1 cellular context compared by ENCODE assay signal in the genomic region with DNA sequence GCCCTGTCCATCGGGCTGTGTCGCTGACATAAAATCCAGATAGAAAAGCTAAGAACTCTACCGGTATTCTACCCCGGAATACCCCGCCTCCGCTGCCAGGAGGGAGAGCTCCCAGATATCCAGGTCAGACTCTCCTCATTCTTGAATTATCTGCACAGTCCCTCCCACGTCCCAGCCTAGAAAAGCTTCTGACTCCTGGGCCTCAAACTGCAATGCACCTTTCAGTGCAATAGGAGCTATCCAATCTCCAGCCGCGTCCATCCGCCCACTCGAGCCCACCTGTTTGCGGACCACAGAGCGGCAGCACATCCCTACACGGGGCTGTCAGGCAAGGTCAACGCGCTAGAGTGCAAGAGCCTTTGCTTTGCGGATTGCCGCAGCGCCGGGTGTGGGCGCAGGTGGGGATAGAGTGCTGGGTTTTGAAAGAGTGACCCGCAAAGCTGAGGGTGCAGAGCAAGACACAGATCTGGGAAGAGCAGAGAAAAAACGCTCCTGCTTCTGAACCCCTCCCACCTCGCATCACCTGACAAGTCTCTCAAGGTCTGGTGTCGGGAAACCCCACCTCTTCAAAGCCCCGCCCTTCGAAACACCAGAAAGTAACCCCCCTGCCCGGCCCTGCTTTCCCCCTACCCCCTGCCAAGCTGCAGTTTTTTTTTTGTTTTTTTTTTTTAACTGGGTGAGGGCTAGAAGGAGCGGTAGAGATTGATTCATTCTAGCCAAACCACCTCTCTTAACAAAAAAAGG.
TF ChIP-seq lines count a peak whose summit lies in the region.

No MANE protein-coding gene starts in this region.

TF ChIP-seq in HepG2, 621 proteins besides CTCF, POLR2A, EP300 and RAD21 (continued from another document and continues in another):
- TF ChIP-seq PHB2 (IDR thresholded peaks at IDR 0.05; ENCODE audit: partially characterized antibody) (no peak), HNRNPLL (IDR thresholded peaks at IDR 0.05; ENCODE audit: low read depth, low read length, poor library complexity, severe bottlenecking) (peak; percentile 70), ZBTB1 (CRISPR knock-in tag; IDR thresholded peaks at IDR 0.05; ENCODE audit: borderline replicate concordance) (no peak), ZFAT (CRISPR knock-in tag; conservative IDR thresholded peaks at IDR 0.05) (no peak), RAD51 (IDR thresholded peaks at IDR 0.05; ENCODE audit: borderline replicate concordance) (no peak), CHD4 (IDR thresholded peaks at IDR 0.05; ENCODE audit: borderline replicate concordance, low read length) (no peak), ZNF768 (CRISPR knock-in tag; IDR thresholded peaks at IDR 0.05) (peak; percentile 55; the same call in 1 of the 2 replicates), FOXP1 (IDR thresholded peaks at IDR 0.05) (no peak), FOXP1 (CRISPR knock-in tag; IDR thresholded peaks at IDR 0.05) (no peak), FOXO1 (CRISPR knock-in tag; IDR thresholded peaks at IDR 0.05) (peak; percentile 39; the same call in 1 of the 2 replicates), ZNF747 (CRISPR knock-in tag; IDR thresholded peaks at IDR 0.05; ENCODE audit: borderline replicate concordance) (peak; percentile 73), ERF (CRISPR knock-in tag; IDR thresholded peaks at IDR 0.05) (no peak; the same call in 1 of the 2 replicates), RFXAP (CRISPR knock-in tag; IDR thresholded peaks at IDR 0.05; ENCODE audit: borderline replicate concordance) (no peak), ZNF329 (CRISPR knock-in tag; IDR thresholded peaks at IDR 0.05; ENCODE audit: low read depth) (no peak), KLF16 (CRISPR knock-in tag; IDR thresholded peaks at IDR 0.05) (peak in 1 of 2 experiments; percentile 75; a peak in 2 of 4 replicates), RARA (CRISPR knock-in tag; IDR thresholded peaks at IDR 0.05) (no peak), MEF2D (CRISPR knock-in tag; IDR thresholded peaks at IDR 0.05) (no peak), MBD4 (IDR thresholded peaks at IDR 0.05; ENCODE audit: borderline replicate concordance, low read length) (no peak), MEIS2 (CRISPR knock-in tag; IDR thresholded peaks at IDR 0.05) (peak; percentile 68; the same call in 1 of the 2 replicates), TRIM24 (CRISPR knock-in tag; IDR thresholded peaks at IDR 0.05) (no peak), MIER3 (CRISPR knock-in tag; IDR thresholded peaks at IDR 0.05; ENCODE audit: borderline replicate concordance) (peak; percentile 34; the same call in 1 of the 2 replicates), PHF20 (CRISPR knock-in tag; IDR thresholded peaks at IDR 0.05) (no peak), RFX5 (IDR thresholded peaks at IDR 0.05; ENCODE audit: low read depth, low read length) (no peak), ZNF598 (CRISPR knock-in tag; IDR thresholded peaks at IDR 0.05; ENCODE audit: borderline replicate concordance) (peak; percentile 44; the same call in 1 of the 2 replicates), CHCHD3 (CRISPR knock-in tag; IDR thresholded peaks at IDR 0.05) (no peak), PITX1 (CRISPR knock-in tag; IDR thresholded peaks at IDR 0.05) (no peak), ZFP37 (CRISPR knock-in tag; IDR thresholded peaks at IDR 0.05; ENCODE audit: borderline replicate concordance) (no peak), SOX5 (CRISPR knock-in tag; IDR thresholded peaks at IDR 0.05; ENCODE audit: borderline replicate concordance) (peak; percentile 39; the same call in 1 of the 2 replicates), NFIB (CRISPR knock-in tag; IDR thresholded peaks at IDR 0.05; ENCODE audit: borderline replicate concordance) (no peak), SMARCC2 (IDR thresholded peaks at IDR 0.05) (no peak), HHEX (CRISPR knock-in tag; IDR thresholded peaks at IDR 0.05) (no peak), ZNF547 (CRISPR knock-in tag; IDR thresholded peaks at IDR 0.05) (no peak), PRMT3 (CRISPR knock-in tag; IDR thresholded peaks at IDR 0.05; ENCODE audit: borderline replicate concordance, low read depth) (no peak), CBX2 (IDR thresholded peaks at IDR 0.05; ENCODE audit: low read depth, low read length) (no peak), CBX2 (CRISPR knock-in tag; IDR thresholded peaks at IDR 0.05; ENCODE audit: low read depth) (no peak), ZNF644 (CRISPR knock-in tag; IDR thresholded peaks at IDR 0.05; ENCODE audit: low read depth) (no peak)
- TF ChIP-seq, protein P1, sequence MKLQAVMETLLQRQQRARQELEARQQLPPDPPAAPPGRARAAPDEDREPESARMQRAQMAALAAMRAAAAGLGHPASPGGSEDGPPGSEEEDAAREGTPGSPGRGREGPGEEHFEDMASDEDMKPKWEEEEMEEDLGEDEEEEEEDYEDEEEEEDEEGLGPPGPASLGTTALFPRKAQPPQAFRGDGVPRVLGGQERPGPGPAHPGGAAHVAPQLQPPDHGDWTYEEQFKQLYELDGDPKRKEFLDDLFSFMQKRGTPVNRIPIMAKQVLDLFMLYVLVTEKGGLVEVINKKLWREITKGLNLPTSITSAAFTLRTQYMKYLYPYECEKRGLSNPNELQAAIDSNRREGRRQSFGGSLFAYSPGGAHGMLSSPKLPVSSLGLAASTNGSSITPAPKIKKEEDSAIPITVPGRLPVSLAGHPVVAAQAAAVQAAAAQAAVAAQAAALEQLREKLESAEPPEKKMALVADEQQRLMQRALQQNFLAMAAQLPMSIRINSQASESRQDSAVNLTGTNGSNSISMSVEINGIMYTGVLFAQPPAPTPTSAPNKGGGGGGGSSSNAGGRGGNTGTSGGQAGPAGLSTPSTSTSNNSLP (IDR thresholded peaks at IDR 0.05; ENCODE audit: low read depth, low read length), result no peak
- TF ChIP-seq, protein P2, sequence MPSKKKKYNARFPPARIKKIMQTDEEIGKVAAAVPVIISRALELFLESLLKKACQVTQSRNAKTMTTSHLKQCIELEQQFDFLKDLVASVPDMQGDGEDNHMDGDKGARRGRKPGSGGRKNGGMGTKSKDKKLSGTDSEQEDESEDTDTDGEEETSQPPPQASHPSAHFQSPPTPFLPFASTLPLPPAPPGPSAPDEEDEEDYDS (CRISPR knock-in tag; IDR thresholded peaks at IDR 0.05), result peak; percentile 41; the same call in 1 of the 2 replicates
- TF ChIP-seq, protein P3, sequence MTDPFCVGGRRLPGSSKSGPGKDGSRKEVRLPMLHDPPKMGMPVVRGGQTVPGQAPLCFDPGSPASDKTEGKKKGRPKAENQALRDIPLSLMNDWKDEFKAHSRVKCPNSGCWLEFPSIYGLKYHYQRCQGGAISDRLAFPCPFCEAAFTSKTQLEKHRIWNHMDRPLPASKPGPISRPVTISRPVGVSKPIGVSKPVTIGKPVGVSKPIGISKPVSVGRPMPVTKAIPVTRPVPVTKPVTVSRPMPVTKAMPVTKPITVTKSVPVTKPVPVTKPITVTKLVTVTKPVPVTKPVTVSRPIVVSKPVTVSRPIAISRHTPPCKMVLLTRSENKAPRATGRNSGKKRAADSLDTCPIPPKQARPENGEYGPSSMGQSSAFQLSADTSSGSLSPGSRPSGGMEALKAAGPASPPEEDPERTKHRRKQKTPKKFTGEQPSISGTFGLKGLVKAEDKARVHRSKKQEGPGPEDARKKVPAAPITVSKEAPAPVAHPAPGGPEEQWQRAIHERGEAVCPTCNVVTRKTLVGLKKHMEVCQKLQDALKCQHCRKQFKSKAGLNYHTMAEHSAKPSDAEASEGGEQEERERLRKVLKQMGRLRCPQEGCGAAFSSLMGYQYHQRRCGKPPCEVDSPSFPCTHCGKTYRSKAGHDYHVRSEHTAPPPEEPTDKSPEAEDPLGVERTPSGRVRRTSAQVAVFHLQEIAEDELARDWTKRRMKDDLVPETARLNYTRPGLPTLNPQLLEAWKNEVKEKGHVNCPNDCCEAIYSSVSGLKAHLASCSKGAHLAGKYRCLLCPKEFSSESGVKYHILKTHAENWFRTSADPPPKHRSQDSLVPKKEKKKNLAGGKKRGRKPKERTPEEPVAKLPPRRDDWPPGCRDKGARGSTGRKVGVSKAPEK (CRISPR knock-in tag; IDR thresholded peaks at IDR 0.05; ENCODE audit: borderline replicate concordance), result no peak
- TF ChIP-seq, protein P4, sequence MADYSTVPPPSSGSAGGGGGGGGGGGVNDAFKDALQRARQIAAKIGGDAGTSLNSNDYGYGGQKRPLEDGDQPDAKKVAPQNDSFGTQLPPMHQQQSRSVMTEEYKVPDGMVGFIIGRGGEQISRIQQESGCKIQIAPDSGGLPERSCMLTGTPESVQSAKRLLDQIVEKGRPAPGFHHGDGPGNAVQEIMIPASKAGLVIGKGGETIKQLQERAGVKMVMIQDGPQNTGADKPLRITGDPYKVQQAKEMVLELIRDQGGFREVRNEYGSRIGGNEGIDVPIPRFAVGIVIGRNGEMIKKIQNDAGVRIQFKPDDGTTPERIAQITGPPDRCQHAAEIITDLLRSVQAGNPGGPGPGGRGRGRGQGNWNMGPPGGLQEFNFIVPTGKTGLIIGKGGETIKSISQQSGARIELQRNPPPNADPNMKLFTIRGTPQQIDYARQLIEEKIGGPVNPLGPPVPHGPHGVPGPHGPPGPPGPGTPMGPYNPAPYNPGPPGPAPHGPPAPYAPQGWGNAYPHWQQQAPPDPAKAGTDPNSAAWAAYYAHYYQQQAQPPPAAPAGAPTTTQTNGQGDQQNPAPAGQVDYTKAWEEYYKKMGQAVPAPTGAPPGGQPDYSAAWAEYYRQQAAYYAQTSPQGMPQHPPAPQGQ (CRISPR knock-in tag; IDR thresholded peaks at IDR 0.05; ENCODE audit: borderline replicate concordance), result no peak
- TF ChIP-seq, protein P5, sequence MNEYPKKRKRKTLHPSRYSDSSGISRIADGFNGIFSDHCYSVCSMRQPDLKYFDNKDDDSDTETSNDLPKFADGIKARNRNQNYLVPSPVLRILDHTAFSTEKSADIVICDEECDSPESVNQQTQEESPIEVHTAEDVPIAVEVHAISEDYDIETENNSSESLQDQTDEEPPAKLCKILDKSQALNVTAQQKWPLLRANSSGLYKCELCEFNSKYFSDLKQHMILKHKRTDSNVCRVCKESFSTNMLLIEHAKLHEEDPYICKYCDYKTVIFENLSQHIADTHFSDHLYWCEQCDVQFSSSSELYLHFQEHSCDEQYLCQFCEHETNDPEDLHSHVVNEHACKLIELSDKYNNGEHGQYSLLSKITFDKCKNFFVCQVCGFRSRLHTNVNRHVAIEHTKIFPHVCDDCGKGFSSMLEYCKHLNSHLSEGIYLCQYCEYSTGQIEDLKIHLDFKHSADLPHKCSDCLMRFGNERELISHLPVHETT (CRISPR knock-in tag; conservative IDR thresholded peaks at IDR 0.05), result no peak
- TF ChIP-seq, protein P6, sequence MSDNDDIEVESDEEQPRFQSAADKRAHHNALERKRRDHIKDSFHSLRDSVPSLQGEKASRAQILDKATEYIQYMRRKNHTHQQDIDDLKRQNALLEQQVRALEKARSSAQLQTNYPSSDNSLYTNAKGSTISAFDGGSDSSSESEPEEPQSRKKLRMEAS (IDR thresholded peaks at IDR 0.05), result peak; percentile 56; the same call in 1 of the 2 replicates
- TF ChIP-seq, protein P7, sequence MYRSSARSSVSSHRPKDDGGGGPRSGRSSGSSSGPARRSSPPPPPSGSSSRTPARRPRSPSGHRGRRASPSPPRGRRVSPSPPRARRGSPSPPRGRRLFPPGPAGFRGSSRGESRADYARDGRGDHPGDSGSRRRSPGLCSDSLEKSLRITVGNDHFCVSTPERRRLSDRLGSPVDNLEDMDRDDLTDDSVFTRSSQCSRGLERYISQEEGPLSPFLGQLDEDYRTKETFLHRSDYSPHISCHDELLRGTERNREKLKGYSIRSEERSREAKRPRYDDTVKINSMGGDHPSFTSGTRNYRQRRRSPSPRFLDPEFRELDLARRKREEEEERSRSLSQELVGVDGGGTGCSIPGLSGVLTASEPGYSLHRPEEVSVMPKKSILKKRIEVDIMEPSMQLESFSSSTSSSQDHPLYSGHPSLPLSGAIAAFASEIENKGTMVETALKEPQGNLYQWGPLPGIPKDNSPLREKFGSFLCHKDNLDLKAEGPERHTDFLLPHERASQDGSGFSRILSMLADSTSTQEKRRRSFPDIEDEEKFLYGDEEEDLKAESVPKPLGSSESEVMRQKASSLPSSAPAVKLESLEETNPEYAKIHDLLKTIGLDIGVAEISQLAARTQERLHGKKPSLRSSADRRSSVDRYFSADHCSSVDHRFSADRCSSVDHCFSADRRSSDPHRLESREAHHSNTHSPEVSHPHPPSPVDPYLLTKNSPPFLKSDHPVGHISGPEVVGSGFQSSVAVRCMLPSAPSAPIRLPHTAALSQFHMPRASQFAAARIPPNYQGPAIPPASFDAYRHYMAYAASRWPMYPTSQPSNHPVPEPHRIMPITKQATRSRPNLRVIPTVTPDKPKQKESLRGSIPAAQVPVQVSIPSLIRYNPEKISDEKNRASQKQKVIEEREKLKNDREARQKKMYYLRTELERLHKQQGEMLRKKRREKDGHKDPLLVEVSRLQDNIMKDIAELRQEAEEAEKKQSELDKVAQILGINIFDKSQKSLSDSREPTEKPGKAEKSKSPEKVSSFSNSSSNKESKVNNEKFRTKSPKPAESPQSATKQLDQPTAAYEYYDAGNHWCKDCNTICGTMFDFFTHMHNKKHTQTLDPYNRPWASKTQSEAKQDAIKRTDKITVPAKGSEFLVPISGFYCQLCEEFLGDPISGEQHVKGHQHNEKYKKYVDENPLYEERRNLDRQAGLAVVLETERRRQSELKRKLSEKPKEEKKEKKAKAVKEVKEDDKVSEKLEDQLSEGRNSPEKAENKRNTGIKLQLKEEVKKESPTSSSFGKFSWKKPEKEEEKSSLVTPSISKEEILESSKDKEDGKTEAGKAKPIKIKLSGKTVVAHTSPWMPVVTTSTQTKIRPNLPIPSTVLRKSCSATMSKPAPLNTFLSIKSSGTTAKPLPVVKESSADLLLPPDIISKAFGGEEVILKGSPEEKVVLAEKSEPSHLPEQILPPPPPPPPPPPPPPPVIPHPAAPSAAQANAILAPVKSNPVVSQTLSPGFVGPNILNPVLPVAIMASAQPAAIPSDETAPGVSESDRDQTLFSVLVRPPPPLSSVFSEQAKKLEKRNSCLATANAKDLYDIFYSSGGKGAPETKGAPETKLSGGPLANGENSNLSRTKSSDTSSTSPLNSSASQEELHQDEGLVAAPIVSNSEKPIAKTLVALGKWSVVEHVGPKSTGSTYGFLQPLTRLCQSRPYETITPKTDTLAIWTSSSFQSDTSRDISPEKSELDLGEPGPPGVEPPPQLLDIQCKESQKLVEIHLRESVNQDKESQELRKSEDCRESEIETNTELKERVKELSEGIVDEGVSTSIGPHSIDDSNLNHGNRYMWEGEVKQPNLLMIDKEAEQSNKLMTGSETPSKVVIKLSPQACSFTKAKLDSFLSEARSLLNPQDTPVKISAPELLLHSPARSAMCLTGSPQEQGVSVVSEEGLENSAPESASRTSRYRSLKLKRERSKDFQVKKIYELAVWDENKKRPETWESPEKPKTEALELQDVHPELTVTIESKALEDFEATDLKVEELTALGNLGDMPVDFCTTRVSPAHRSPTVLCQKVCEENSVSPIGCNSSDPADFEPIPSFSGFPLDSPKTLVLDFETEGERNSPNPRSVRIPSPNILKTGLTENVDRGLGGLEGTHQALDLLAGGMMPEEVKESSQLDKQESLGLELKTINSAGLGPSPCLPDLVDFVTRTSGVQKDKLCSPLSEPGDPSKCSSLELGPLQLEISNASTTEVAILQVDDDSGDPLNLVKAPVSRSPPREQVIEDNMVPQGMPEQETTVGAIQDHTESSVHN (CRISPR knock-in tag; IDR thresholded peaks at IDR 0.05), result no peak
